11 cellular contexts compared by ENCODE assay signal in the genomic region with DNA sequence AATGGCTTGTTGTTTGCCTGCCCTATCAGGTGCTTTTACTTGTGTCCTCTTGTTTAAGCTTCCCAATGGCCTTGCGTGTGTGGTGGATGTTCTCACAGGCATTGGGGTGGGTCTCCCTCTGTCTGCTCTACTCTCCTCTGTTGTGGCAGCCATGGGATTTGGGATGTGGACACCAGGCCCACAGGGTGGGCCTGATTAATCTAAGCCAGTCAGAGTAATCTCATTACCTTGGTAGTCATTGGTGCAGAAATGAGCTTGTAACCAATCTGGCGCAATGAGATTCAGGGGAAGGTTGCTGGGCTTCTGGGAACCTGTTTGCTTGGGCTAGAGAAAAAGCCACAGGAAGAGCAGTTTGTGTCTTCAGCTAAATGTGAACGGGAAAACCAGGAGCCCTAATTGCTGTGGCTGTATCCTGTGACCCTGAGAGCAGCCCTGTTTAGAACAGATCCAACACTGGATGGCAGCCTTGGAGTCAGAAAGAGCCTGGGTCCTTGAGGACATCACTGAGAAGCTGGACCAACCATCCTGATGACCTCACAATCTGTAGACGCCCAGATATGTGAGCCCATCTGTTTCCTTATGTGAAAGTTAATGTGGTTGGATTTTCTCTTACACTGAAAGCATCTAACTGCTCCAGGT.
DNase-seq lines count a peak whose midpoint lies in the region; ATAC-seq and TF ChIP-seq lines count a peak whose summit lies in the region.
"Had no signal": no experiment of that assay in that cellular context is flagged by ENCODE, and none has a peak within 500 bp of the region (broad histone marks: within the 10 kb centered on the region; RNA-seq: fewer than 3 reads in every experiment).

No MANE protein-coding gene starts in this region.

- intact Hi-C loops in sciatic nerve (cut with DNase I) = no loop called here

- no peak overlapping the region for H3K4me2 ChIP-seq in fibroblast of lung (ENCODE audit: extremely low read depth, insufficient read depth, low read length)

- no peak overlapping the region for H3K4me3 ChIP-seq in fibroblast of lung (replicated peaks in 1 of 4; ENCODE audit: control extremely low read depth in 1 of 4, insufficient read depth in 1 of 4, low read depth in 3 of 4, low read length in 4 of 4)
- H3K4me3 ChIP-seq: left lung had no signal

- peaks cover 14% of the 10 kb centered on the region for H3K4me1 ChIP-seq in fibroblast of lung (ENCODE audit: control insufficient read depth, extremely low read depth, insufficient read depth, low read length)
- H3K4me1 ChIP-seq: left lung had no signal

- no peaks in the 10 kb centered on the region for H3K79me2 ChIP-seq in fibroblast of lung (ENCODE audit: control insufficient read depth, insufficient read depth, low read length)

- no peak overlapping the region for H3K9ac ChIP-seq in fibroblast of lung (ENCODE audit: insufficient read depth, low read length)

- no peak overlapping the region for H2AFZ ChIP-seq in fibroblast of lung (ENCODE audit: low read length)

- DNase-seq in HCEC 1CT (peak; percentile 71), SK-MEL-5 (ENCODE audit: low read depth, low spot score) (peak; percentile 54), fibroblast of lung (ENCODE audit: low read depth in 2 of 2) (peak; percentile 52 to 66), sciatic nerve (ENCODE audit: low spot score) (no peak), iPS-NIHi11 (ENCODE audit: low spot score) (no peak), HuH-7.5 (ENCODE audit: low spot score) (no peak)
- no peak for DNase-seq in central memory CD4-positive, alpha-beta T cell
- DNase-seq: activated CD8-positive, alpha-beta memory T cell treated with anti-CD3 and anti-CD28 coated beads for 24 hours; left lung; NCI-H2171 treated with DMSO at 0.1 percent for 48 hours; T-cell had no signal

- H3K9me3 ChIP-seq in fibroblast of lung (ENCODE audit: control insufficient read depth, insufficient read depth, low read depth, low read length) = no peaks in the 10 kb centered on the region
- H3K9me3 ChIP-seq: left lung had no signal

- ATAC-seq in sciatic nerve = peak; percentile 61
- ATAC-seq: left lung, T-cell had no signal

- TF ChIP-seq CTCF in fibroblast of lung (conservative IDR thresholded peaks at IDR 0.05 in 1 of 2, IDR thresholded peaks at IDR 0.05 in 1 of 2; ENCODE audit: low read depth in 1 of 2, low read length in 2 of 2) = peak in 1 of 2 donors; percentile 20

- in situ Hi-C loops in SK-MEL-5 (cut with HindIII; ENCODE audit: low pct_unique_long_range_greater_than_20kb, low sequenced_read_pairs) = no loop called here

- H3K27me3 ChIP-seq in fibroblast of lung (ENCODE audit: control insufficient read depth, insufficient read depth, low read length) = no peaks in the 10 kb centered on the region
- H3K27me3 ChIP-seq: left lung had no signal

- no peaks in the 10 kb centered on the region for H4K20me1 ChIP-seq in fibroblast of lung (ENCODE audit: control insufficient read depth, extremely low read depth, insufficient read depth, low read length)

- no peaks in the 10 kb centered on the region for H3K36me3 ChIP-seq in fibroblast of lung (ENCODE audit: control insufficient read depth, insufficient read depth, low read length)
- H3K36me3 ChIP-seq: left lung had no signal

- H3K27ac ChIP-seq in fibroblast of lung (ENCODE audit: insufficient read depth, low read length) = no peak overlapping the region
- H3K27ac ChIP-seq: left lung had no signal

Comparison
In these comparisons a context has a peak if more than half of its experiments do, and no peak if none do; other contexts are left out.
1. DNase-seq: peak in HCEC 1CT (single experiment), SK-MEL-5 (single experiment) and fibroblast of lung (2 of 2); none in sciatic nerve (single experiment), iPS-NIHi11 (single experiment), central memory CD4-positive, alpha-beta T cell (single experiment) and HuH-7.5 (single experiment).